ENCODE assay signal across 9 cellular contexts in the genomic region with DNA sequence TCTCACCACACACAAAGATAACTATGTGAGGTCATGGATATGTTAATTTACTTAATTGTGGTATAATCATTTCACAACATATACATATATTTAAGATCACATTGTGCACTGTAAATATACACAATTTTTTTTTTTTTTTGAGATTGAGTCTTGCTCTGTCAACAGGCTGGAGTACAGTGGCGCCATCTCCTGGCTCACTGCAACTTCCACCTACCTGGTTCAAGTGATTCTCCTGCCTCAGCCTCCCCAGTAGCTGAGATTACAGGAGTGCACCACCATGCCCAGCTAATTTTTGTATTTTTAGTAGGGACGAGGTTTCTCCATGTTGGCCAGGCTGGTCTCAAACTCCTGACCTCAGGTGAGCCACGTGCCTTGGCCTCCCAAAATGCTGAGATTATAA. TPM values are rescaled to one million over a fixed set of nuclear protein-coding genes. Genes with fewer than 3 reads are reported as not detected.
DNase-seq lines count a peak whose midpoint lies in the region; ATAC-seq and TF ChIP-seq lines count a peak whose summit lies in the region.
"Had no signal": no experiment of that assay in that cellular context is flagged by ENCODE, and none has a peak within 500 bp of the region (broad histone marks: within the 10 kb centered on the region; RNA-seq: fewer than 3 reads in every experiment).

No MANE protein-coding gene starts in this region.

- H4K5ac ChIP-seq in H9 (ENCODE audit: insufficient read length, low read depth, low read length) = no peak overlapping the region

- H3K27me3 Mint-ChIP-seq in H9 (ENCODE audit: low read depth) = peaks cover 2% of the 10 kb centered on the region

- no peak overlapping the region for H2BK20ac ChIP-seq in H9 (ENCODE audit: low read depth, low read length, poor library complexity, severe bottlenecking)

- no peak overlapping the region for H2BK15ac ChIP-seq in H9 (ENCODE audit: low read depth, low read length)

- H2BK5ac ChIP-seq in H9 (ENCODE audit: insufficient read length, low read length) = no peak overlapping the region
- H2BK5ac ChIP-seq in trophoblast cell (ENCODE audit: low read depth, low read length, poor library complexity) = no peak overlapping the region

- no peaks in the 10 kb centered on the region for H3K79me1 ChIP-seq in H9 (ENCODE audit: insufficient read depth, low read depth, low read length, poor library complexity, severe bottlenecking)
- H3K79me1 ChIP-seq in trophoblast cell (ENCODE audit: low read length) = no peaks in the 10 kb centered on the region

- H3K4me2 ChIP-seq in H9 (ENCODE audit: insufficient read depth, insufficient read length, low read length) (no peak overlapping the region), trophoblast cell (ENCODE audit: low read length) (no peak overlapping the region)

- H2BK120ac ChIP-seq in H9 (ENCODE audit: low read depth, low read length, poor library complexity, severe bottlenecking) = no peak overlapping the region
- H2BK120ac ChIP-seq in trophoblast cell (ENCODE audit: insufficient read depth, low read length, poor library complexity) = no peak overlapping the region

- H3T11ph ChIP-seq in H9 (ENCODE audit: low read length) = no peak overlapping the region

- H3K4ac ChIP-seq in H9 (ENCODE audit: low read depth, low read length) (no peak overlapping the region), trophoblast cell (ENCODE audit: low read depth, low read length) (no peak overlapping the region)

- H4K20me1 ChIP-seq in H9 (ENCODE audit: control insufficient read depth, insufficient read depth, insufficient read length) = no peaks in the 10 kb centered on the region

- H4K8ac ChIP-seq in H9 (replicated peaks; ENCODE audit: insufficient read length, low read depth, low read length) = no peak overlapping the region
- H4K8ac ChIP-seq in trophoblast cell (ENCODE audit: low read depth, low read length) = no peak overlapping the region

- no peaks in the 10 kb centered on the region for H3K4me1 ChIP-seq in H9 (ENCODE audit: insufficient read depth, low read length)
- H3K4me1 ChIP-seq in trophoblast cell (ENCODE audit: control insufficient read depth in 1 of 2, insufficient read depth in 2 of 2, low read length in 2 of 2) = no peaks in the 10 kb centered on the region

- H3K27ac ChIP-seq in H9 (ENCODE audit: insufficient read length, low read depth, low read length) = no peak overlapping the region
- no peak overlapping the region for H3K27ac ChIP-seq in trophoblast cell (ENCODE audit: low read depth, low read length)
- H3K27ac ChIP-seq: thoracic aorta had no signal

- WGBS in H9 (ENCODE audit: extremely low coverage, insufficient read length, low lambda C conversion rate) = no CpG with 5 or more reads among the region's 3 CpGs
- no CpG with 5 or more reads among the region's 3 CpGs for WGBS in trophoblast cell (ENCODE audit: extremely low coverage, insufficient coverage, insufficient read length)

- H2AK5ac ChIP-seq in H9 (ENCODE audit: insufficient read length, low read length) = no peak overlapping the region
- H2AK5ac ChIP-seq in trophoblast cell (ENCODE audit: low read length) = no peak overlapping the region

- no peaks in the 10 kb centered on the region for H3K23me2 ChIP-seq in H9 (ENCODE audit: insufficient read length, low read depth, low read length, poor library complexity, severe bottlenecking)

- H3K23ac ChIP-seq in H9 (ENCODE audit: insufficient read length, low read depth, low read length) (no peak overlapping the region), trophoblast cell (ENCODE audit: low read length) (no peak overlapping the region)

- no peak for DNase-seq in H9
- DNase-seq in T follicular helper cell (ENCODE audit: low read depth) = peak; percentile 19
- DNase-seq in central memory CD4-positive, alpha-beta T cell = peak; percentile 15
- peak; percentile 15 to 40 for DNase-seq in trophoblast cell
- DNase-seq in NCI-H345 (lab: John Stamatoyannopoulos, UW) = no peak
- DNase-seq in KG1 (lab: John Stamatoyannopoulos, UW) = no peak

- H4K91ac ChIP-seq in H9 (ENCODE audit: insufficient read length, low read depth, low read length) (no peak overlapping the region), trophoblast cell (ENCODE audit: low read depth, low read length) (no peak overlapping the region)

- no peak overlapping the region for H3K4me3 Mint-ChIP-seq in H9

- H3K4me3 ChIP-seq in trophoblast cell (ENCODE audit: low read depth, low read length) = no peak overlapping the region
- H3K4me3 ChIP-seq: thoracic aorta had no signal

- H3K18ac ChIP-seq in H9 (ENCODE audit: insufficient read length, low read depth, low read length) (no peak overlapping the region), trophoblast cell (ENCODE audit: low read length) (no peak overlapping the region)

- H2AFZ ChIP-seq in H9 (ENCODE audit: low read length) (no peak overlapping the region), trophoblast cell (ENCODE audit: insufficient read depth, low read length, poor library complexity) (no peak overlapping the region)

- peak; percentile 62 for TF ChIP-seq CTCF in H9 (conservative IDR thresholded peaks at IDR 0.05)

- H3K9me3 ChIP-seq in H9 (ENCODE audit: control insufficient read depth, low read depth, low read length) (no peaks in the 10 kb centered on the region), trophoblast cell (ENCODE audit: insufficient read depth, low read depth, low read length) (no peaks in the 10 kb centered on the region)
- H3K9me3 ChIP-seq: thoracic aorta had no signal

- no peaks in the 10 kb centered on the region for H3K27me3 ChIP-seq in H9 (ENCODE audit: insufficient read depth, low read length)
- no peaks in the 10 kb centered on the region for H3K27me3 ChIP-seq in trophoblast cell (ENCODE audit: insufficient read depth, low read length)

- peaks cover 0 to 9% (median 3%) of the 10 kb centered on the region in 3 experiments; a peak in 2 of 7 replicates for H3K36me3 Mint-ChIP-seq in H9 (ENCODE audit: insufficient read depth in 1 of 3, low read depth in 3 of 3)

- H3K9ac ChIP-seq in H9 (ENCODE audit: extremely low read depth, insufficient read length, low read length) (no peak overlapping the region), trophoblast cell (ENCODE audit: low read length) (no peak overlapping the region)

- H3K79me2 ChIP-seq in H9 (ENCODE audit: insufficient read depth, low read length) (no peaks in the 10 kb centered on the region), trophoblast cell (ENCODE audit: control insufficient read depth, insufficient read depth, low read length, poor library complexity) (no peaks in the 10 kb centered on the region)

- H3K27ac Mint-ChIP-seq in H9 = no peak overlapping the region

- no peak overlapping the region for H3K14ac ChIP-seq in H9 (ENCODE audit: insufficient read depth, low read length)
- H3K14ac ChIP-seq in trophoblast cell (ENCODE audit: low read length) = no peak overlapping the region

- no peak overlapping the region for H2BK12ac ChIP-seq in H9 (ENCODE audit: insufficient read length, low read depth, low read length)
- H2BK12ac ChIP-seq in trophoblast cell (ENCODE audit: low read length) = no peak overlapping the region

- no peaks in the 10 kb centered on the region for H3K4me1 Mint-ChIP-seq in H9

- H3K56ac ChIP-seq in H9 (ENCODE audit: insufficient read length, low read depth, low read length) = no peak overlapping the region

- H3K9me3 Mint-ChIP-seq in H9 = peaks cover 23 to 30% of the 10 kb centered on the region in 2 experiments

- ATAC-seq in GM21381 (IDR thresholded peaks at IDR 0.05; ENCODE audit: unreplicated experiment) (no peak), HG02571 (IDR thresholded peaks at IDR 0.05; ENCODE audit: unreplicated experiment) (no peak)

- no peaks in the 10 kb centered on the region for H3K36me3 ChIP-seq in trophoblast cell (ENCODE audit: control insufficient read depth in 1 of 2, insufficient read depth in 2 of 2, low read length in 2 of 2)
- H3K36me3 ChIP-seq: thoracic aorta had no signal

- H4K12ac ChIP-seq in trophoblast cell (ENCODE audit: low read depth, low read length) = no peak overlapping the region

RNA-seq across cellular contexts. Expression of a gene that starts 11.5 kb away (rescaled TPM):
- total RNA-seq in H9 (2021) = not detected in 2 replicates
- not detected in 2 replicates for polyA plus RNA-seq in trophoblast cell (2013)
- total RNA-seq: thoracic aorta had no signal

Comparison
In these comparisons a context has a peak if more than half of its experiments do, and no peak if none do; other contexts are left out.
1. DNase-seq: peak in T follicular helper cell (single experiment), central memory CD4-positive, alpha-beta T cell (single experiment) and trophoblast cell (2 of 2); none in H9 (single experiment), NCI-H345 (single experiment) and KG1 (single experiment).